In genomic region chr6:43766426-43766825, GRCh38 we compare ENCODE assay signal across 1 cellular context.
TF ChIP-seq lines count a peak whose summit lies in the region.

No MANE protein-coding gene starts in this region.

TF ChIP-seq in GM23338, 12 proteins besides CTCF, POLR2A, EP300 and RAD21:
- TF ChIP-seq ZNF462 (CRISPR knock-in tag; IDR thresholded peaks at IDR 0.05) (no peak), REST (IDR thresholded peaks at IDR 0.05; ENCODE audit: unreplicated experiment) (no peak)
